ENCODE assay signal across 8 cellular contexts in genomic region chr12:110613771-110614684, GRCh38. TPM values are rescaled to one million over a fixed set of nuclear protein-coding genes. Genes with fewer than 3 reads are reported as not detected.
DNase-seq lines count a peak whose midpoint lies in the region; ATAC-seq and TF ChIP-seq lines count a peak whose summit lies in the region.

TSS of gene TCTN1 (plus strand) at chr12:110614129. CDS start at chr12:110614183, 54 bp downstream.

- TF ChIP-seq POLR2A in NB4 (IDR thresholded peaks at IDR 0.05; ENCODE audit: extremely low read depth, insufficient read length) (peak; percentile 91), gastroesophageal sphincter (IDR thresholded peaks at IDR 0.05) (peak; percentile 25 to 37)

- no peaks in the 10 kb centered on the region; the same call in 1 of the 2 replicates for H3K27me3 Mint-ChIP-seq in HFFc6 (ENCODE audit: insufficient read depth)

- H3K4me1 ChIP-seq in gastroesophageal sphincter (peaks cover 0 to 18% (median 5%) of the 10 kb centered on the region in 3 donors), neutrophil (ENCODE audit: control insufficient read depth in 1 of 2, insufficient read depth in 1 of 2, low read depth in 1 of 2, low read length in 1 of 2) (peaks cover 10 to 13% of the 10 kb centered on the region in 2 experiments)

- peak within 1 kb of the TSS; percentile 89 for H3K4me3 Mint-ChIP-seq in HFFc6

- H3K36me3 ChIP-seq in SK-N-MC (ENCODE audit: insufficient read depth, low read length) (no peaks in the 10 kb centered on the region), gastroesophageal sphincter (peaks cover 0 to 14% of the 10 kb centered on the region in 2 donors), neutrophil (no peaks in the 10 kb centered on the region)

- peaks cover 10% of the 10 kb centered on the region for H3K4me1 Mint-ChIP-seq in HFFc6 (ENCODE audit: low read depth)

- no peaks in the 10 kb centered on the region for H3K27me3 ChIP-seq in gastroesophageal sphincter
- no peaks in the 10 kb centered on the region for H3K27me3 ChIP-seq in neutrophil

- H3K27ac Mint-ChIP-seq in HFFc6 = peak within 1 kb of the TSS; percentile 85

- TF ChIP-seq CTCF in HFFc6 (IDR thresholded peaks at IDR 0.05) = 0 out of 2 replicates have a peak, but pooled peaks have one; percentile 10
- no peak for TF ChIP-seq CTCF in NB4 (IDR thresholded peaks at IDR 0.05; ENCODE audit: low read depth, low read length)
- peak in 1 of 4 experiments; percentile 36 for TF ChIP-seq CTCF in gastroesophageal sphincter (IDR thresholded peaks at IDR 0.05)
- peak; percentile 55 for TF ChIP-seq CTCF in neutrophil (IDR thresholded peaks at IDR 0.05)
- TF ChIP-seq CTCF in subcutaneous adipose tissue (IDR thresholded peaks at IDR 0.05; ENCODE audit: low read depth) = no peak

- no peaks in the 10 kb centered on the region for H3K9me3 ChIP-seq in SK-N-MC (ENCODE audit: low read depth, low read length)
- no peaks in the 10 kb centered on the region for H3K9me3 ChIP-seq in gastroesophageal sphincter
- H3K9me3 ChIP-seq in neutrophil = no peaks in the 10 kb centered on the region

- WGBS in gastroesophageal sphincter (ENCODE audit: low coverage in 1 of 2), 2 donors = 0 to 10% methylated on average over 5 to 10 of the region's 60 CpGs

- no peaks in the 10 kb centered on the region for H3K9me3 Mint-ChIP-seq in HFFc6

- TF ChIP-seq EP300 in gastroesophageal sphincter (IDR thresholded peaks at IDR 0.05) = no peak

- H3K27ac ChIP-seq in SK-N-MC (no peak within 1 kb of the TSS), gastroesophageal sphincter (peak within 1 kb of the TSS in 3 of 4 donors; percentile 74 to 81 (median 77)), neutrophil (peak within 1 kb of the TSS; percentile 82)

- DNase-seq in GM04504 (ENCODE audit: low read depth) (peak; percentile 84), HFFc6 (peak; percentile 96), NB4 (ENCODE audit: low read depth) (peak; percentile 99), SK-N-MC (ENCODE audit: low read depth, low spot score) (peak; percentile 30)
- peak; percentile 98 for DNase-seq in activated naive CD4-positive, alpha-beta T cell treated with anti-CD3 and anti-CD28 coated beads, Interleukin-2, amount 50 U/mL, for 16 hours

- peak within 1 kb of the TSS; percentile 68 for H3K9ac ChIP-seq in SK-N-MC (ENCODE audit: insufficient read length)

- H3K4me3 ChIP-seq in NB4 (ENCODE audit: low read depth, low read length) = peak within 1 kb of the TSS; percentile 76
- peak within 1 kb of the TSS; percentile 84 for H3K4me3 ChIP-seq in SK-N-MC
- peak within 1 kb of the TSS; percentile 76 to 80 for H3K4me3 ChIP-seq in gastroesophageal sphincter
- H3K4me3 ChIP-seq in neutrophil (ENCODE audit: low read depth in 1 of 2, low read length in 1 of 2) = peak within 1 kb of the TSS; percentile 70 to 81

- ATAC-seq in gastroesophageal sphincter = peak; percentile 99

- no peaks in the 10 kb centered on the region for H3K36me3 Mint-ChIP-seq in HFFc6 (ENCODE audit: low read depth)

RNA-seq across cellular contexts. Expression of gene TCTN1, which starts in this region (rescaled TPM):
- 10 to 100 TPM; 24.2 to 30.3 (median 25.6) TPM for total RNA-seq in HFFc6 (2021; fragmentation: NEBNext Ultra II Directional; extraction: Animal tissue kit (Norgen Biotek cat#: 25700))
- total RNA-seq in gastroesophageal sphincter = 10 to 100 TPM; 19.4 to 32.5 (median 30.5) TPM
- total RNA-seq in subcutaneous adipose tissue = 10 to 100 TPM; 30.2 to 35.7 (median 31.4) TPM

Comparison
In these comparisons a context has a peak if more than half of its experiments do, and no peak if none do; other contexts are left out.
1. DNase-seq: peak in every context shown above with its lines; median percentile 99 in NB4; 98 in activated naive CD4-positive, alpha-beta T cell treated with anti-CD3 and anti-CD28 coated beads, Interleukin-2, amount 50 U/mL, for 16 hours; 96 in HFFc6; 84 in GM04504; 30 in SK-N-MC.
2. CTCF ChIP-seq: peak in HFFc6 (single experiment) and neutrophil (single experiment); none in NB4 (single experiment) and subcutaneous adipose tissue (single experiment).
3. Peak in every context shown above with its lines, with median percentiles within 50 percentile points of each other: H3K4me3 ChIP-seq.